In genomic region chr4:48269861-48270515, GRCh38 we compare ENCODE assay signal across 8 cellular contexts. TPM values are rescaled to one million over a fixed set of nuclear protein-coding genes. Genes with fewer than 3 reads are reported as not detected.
DNase-seq lines count a peak whose midpoint lies in the region; ATAC-seq and TF ChIP-seq lines count a peak whose summit lies in the region.

No MANE protein-coding gene starts in this region.

- H3K4me3 ChIP-seq in GM12864 (ENCODE audit: low read depth, low read length): peak overlapping the region; percentile 98
- peak overlapping the region in 3 of 4 donors; percentile 73 to 92 (median 83) for H3K4me3 ChIP-seq in adrenal gland
- peak overlapping the region; percentile 88 for H3K4me3 ChIP-seq in left ventricle myocardium inferior
- H3K4me3 ChIP-seq in psoas muscle: peak overlapping the region; percentile 82
- peak overlapping the region; percentile 84 to 94 for H3K4me3 ChIP-seq in vagina

- peak in 1 of 2 donors; percentile 74 for TF ChIP-seq POLR2A in adrenal gland (IDR thresholded peaks at IDR 0.05)
- TF ChIP-seq POLR2A in vagina (IDR thresholded peaks at IDR 0.05): no peak

- peak; percentile 98 for ATAC-seq in psoas muscle

- H3K27ac ChIP-seq in adrenal gland: peak overlapping the region; percentile 85 to 96 (median 91)
- peak overlapping the region; percentile 82 for H3K27ac ChIP-seq in left ventricle myocardium inferior (replicated peaks)
- peak overlapping the region; percentile 90 for H3K27ac ChIP-seq in psoas muscle
- H3K27ac ChIP-seq in vagina: peak overlapping the region; percentile 86

- peaks cover 9% of the 10 kb centered on the region; the same call in 1 of the 2 replicates for H3K4me1 Mint-ChIP-seq in HFFc6 (ENCODE audit: low read depth)

- 0 out of 2 replicates have a peak overlapping the region, but pooled peaks have one; percentile 21 for H3K27ac Mint-ChIP-seq in HFFc6

- no peaks in the 10 kb centered on the region for H3K36me3 Mint-ChIP-seq in HFFc6 (ENCODE audit: low read depth)

- H3K27me3 ChIP-seq in adrenal gland (no peaks in the 10 kb centered on the region), left ventricle myocardium inferior (ENCODE audit: low read depth) (no peaks in the 10 kb centered on the region), psoas muscle (ENCODE audit: insufficient read depth in 3 of 3, low read length in 2 of 3) (no peaks in the 10 kb centered on the region), vagina (no peaks in the 10 kb centered on the region)

- peak overlapping the region; percentile 85 for H3K4me3 Mint-ChIP-seq in HFFc6

- H3K36me3 ChIP-seq in adrenal gland (replicated peaks in 1 of 2) (no peaks in the 10 kb centered on the region), left ventricle myocardium inferior (no peaks in the 10 kb centered on the region), psoas muscle (ENCODE audit: insufficient read depth in 1 of 2, low read depth in 1 of 2) (no peaks in the 10 kb centered on the region), vagina (no peaks in the 10 kb centered on the region)

- H3K9me3 ChIP-seq in adrenal gland (replicated peaks in 1 of 3) (no peaks in the 10 kb centered on the region), left ventricle myocardium inferior (replicated peaks) (no peaks in the 10 kb centered on the region), psoas muscle (no peaks in the 10 kb centered on the region), vagina (no peaks in the 10 kb centered on the region)

- H3K4me1 ChIP-seq in adrenal gland (replicated peaks in 1 of 2) (peaks cover 5 to 8% of the 10 kb centered on the region in 2 donors), left ventricle myocardium inferior (peaks cover 21% of the 10 kb centered on the region), psoas muscle (peaks cover 6% of the 10 kb centered on the region), vagina (peaks cover 15% of the 10 kb centered on the region)

- 3 to 21% (median 4%) methylated on average over 7 to 41 of the region's 41 CpGs for WGBS in adrenal gland, 4 donors
- WGBS in psoas muscle, 3 donors: 3 to 4% (median 4%) methylated on average over 29 to 41 of the region's 41 CpGs

- DNase-seq in GM12864 (ENCODE audit: low read depth): peak; percentile 71
- peak; percentile 62 for DNase-seq in HFFc6
- peak; percentile 90 for DNase-seq in NAMALWA (ENCODE audit: low spot score)
- peak; percentile 87 for DNase-seq in SW480 (ENCODE audit: low spot score)
- peak; percentile 95 to 97 (median 96) for DNase-seq in adrenal gland
- DNase-seq in left ventricle myocardium inferior: peak; percentile 94
- peak; percentile 94 to 95 for DNase-seq in psoas muscle
- peak; percentile 90 to 98 for DNase-seq in vagina (ENCODE audit: extremely low spot score in 2 of 2)

- intact Hi-C loops in adrenal gland (cut with DNase I): loop anchor here (10.0 kb wide), 2 partner anchors 135 to 145 kb away; partner anchors contain the start of gene TXK (in 1 of the 2)
- intact Hi-C loops in left ventricle myocardium inferior (cut with micrococcal nuclease): no loop called here
- intact Hi-C loops in psoas muscle (cut with DNase I): loop anchor here in 1 of 2 donors (10.0 kb wide), 2 partner anchors 95 to 355 kb away; partner anchors contain the start of gene NFXL1
- intact Hi-C loops in vagina (cut with DNase I): no loop called here

- peaks cover 13% of the 10 kb centered on the region for H3K27me3 Mint-ChIP-seq in HFFc6 (ENCODE audit: insufficient read depth)

- no peaks in the 10 kb centered on the region for H3K9me3 Mint-ChIP-seq in HFFc6

- TF ChIP-seq CTCF in GM12864 (IDR thresholded peaks at IDR 0.05; ENCODE audit: low read depth, low read length, missing control alignments) (peak; percentile 5), HFFc6 (IDR thresholded peaks at IDR 0.05) (peak; percentile 43), adrenal gland (IDR thresholded peaks at IDR 0.05) (peak in 4 of 6 experiments; percentile 10 to 41 (median 21)), left ventricle myocardium inferior (IDR thresholded peaks at IDR 0.05; ENCODE audit: borderline replicate concordance) (peak; percentile 48), psoas muscle (IDR thresholded peaks at IDR 0.05) (peak; percentile 12), vagina (IDR thresholded peaks at IDR 0.05) (no peak)

RNA-seq across cellular contexts. Expression of gene TEC, which starts 0.3 kb away (rescaled TPM):
- under 1 TPM in 1 of 6 experiments, not detected in 5; 0.23 TPM for total RNA-seq in HFFc6 (2021; fragmentation: NEBNext Ultra II Directional; extraction: Animal tissue kit (Norgen Biotek cat#: 25700))
- total RNA-seq in adrenal gland (1 to 10 TPM; 2.2 to 8.0 (median 5.1) TPM), left ventricle myocardium inferior (1.9 TPM), psoas muscle (1 to 10 TPM in 2 of 4 donors, under 1 TPM in 2; 0.91 to 2.0 (median 1.2) TPM), vagina (9.3 TPM)
- polyA plus RNA-seq in adrenal gland (1 to 10 TPM; 1.7 to 4.7 (median 3.2) TPM), psoas muscle (1 to 10 TPM in 1 of 3 donors, under 1 TPM in 2; 0.80 to 1.2 (median 0.82) TPM)

Comparison
In these comparisons a context has a peak if more than half of its experiments do, and no peak if none do; other contexts are left out.
1. Peak in every context shown above with its lines: DNase-seq, ATAC-seq, H3K4me3 ChIP-seq and H3K27ac ChIP-seq.
2. CTCF ChIP-seq: peak in GM12864 (single experiment), HFFc6 (single experiment), adrenal gland (4 of 6), left ventricle myocardium inferior (single experiment) and psoas muscle (single experiment); none in vagina (0 of 3).
3. intact Hi-C loops: an anchor here in adrenal gland (10.0 kb wide); none called in left ventricle myocardium inferior and vagina.